In genomic region chr10:99709480-99710229, GRCh38 we compare ENCODE assay signal across 1 cellular context.
TF ChIP-seq lines count a peak whose summit lies in the region.

No MANE protein-coding gene starts in this region.

TF ChIP-seq in GM12878, 131 proteins besides CTCF, POLR2A, EP300 and RAD21 (continued from another document):
- TF ChIP-seq SRF (IDR thresholded peaks at IDR 0.05; ENCODE audit: low read depth in 2 of 2, low read length in 2 of 2) (no peak), ATF7 (IDR thresholded peaks at IDR 0.05; ENCODE audit: low read depth) (peak; percentile 90), NBN (IDR thresholded peaks at IDR 0.05) (no peak), RELA (IDR thresholded peaks at IDR 0.05; ENCODE audit: borderline replicate concordance, partially characterized antibody) (no peak), SP1 (IDR thresholded peaks at IDR 0.05; ENCODE audit: low read depth, low read length) (no peak), CHD1 (IDR thresholded peaks at IDR 0.05; ENCODE audit: low read depth, low read length) (no peak), ZBED1 (IDR thresholded peaks at IDR 0.05; ENCODE audit: borderline replicate concordance) (no peak), BMI1 (IDR thresholded peaks at IDR 0.05; ENCODE audit: borderline replicate concordance) (0 out of 2 replicates have a peak, but pooled peaks have one; percentile 25), E2F8 (IDR thresholded peaks at IDR 0.05; ENCODE audit: low read depth, partially characterized antibody) (no peak), IRF4 (IDR thresholded peaks at IDR 0.05; ENCODE audit: low read depth, low read length) (peak; percentile 87), CHD2 (IDR thresholded peaks at IDR 0.05; ENCODE audit: borderline replicate concordance, low read depth, low read length) (no peak), TCF3 (IDR thresholded peaks at IDR 0.05; ENCODE audit: borderline replicate concordance, insufficient read depth, low read depth, low read length) (no peak), KDM1A (IDR thresholded peaks at IDR 0.05; ENCODE audit: borderline replicate concordance) (no peak)
